Comparison of ENCODE assay signal across 26 cellular contexts in the genomic region with DNA sequence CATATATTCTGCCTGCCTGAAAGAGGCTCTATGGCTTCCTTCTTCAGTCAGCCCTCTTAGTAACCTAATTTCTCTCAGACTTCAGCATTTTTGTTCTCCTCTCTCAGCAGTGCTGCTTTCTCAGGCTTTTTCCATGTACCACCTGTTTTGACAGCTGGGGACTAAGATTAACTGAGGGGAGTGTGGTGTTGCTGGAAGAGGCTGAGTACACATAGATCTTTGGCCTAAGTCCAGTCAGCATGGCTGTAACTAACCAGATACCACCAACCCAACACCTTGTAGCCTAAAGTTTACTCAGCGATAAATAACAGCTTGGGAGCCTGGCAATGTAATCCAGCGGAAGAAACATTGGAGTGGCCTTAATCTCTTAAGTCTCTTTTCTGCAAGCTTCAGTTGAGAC.
"Had no signal": no experiment of that assay in that cellular context is flagged by ENCODE, and none has a peak within 500 bp of the region (broad histone marks: within the 10 kb centered on the region; RNA-seq: fewer than 3 reads in every experiment).

No MANE protein-coding gene starts in this region.

- H3K27me3 ChIP-seq: body of pancreas, cardiac muscle cell, ovary, right atrium auricular region, stomach, testis, uterus had no signal

- H3K4me3 ChIP-seq: body of pancreas, cardiac muscle cell, ovary, psoas muscle, right atrium auricular region, stomach, testis, uterus had no signal

- H3K27ac ChIP-seq: body of pancreas, cardiac muscle cell, ovary, psoas muscle, right atrium auricular region, testis, uterus, VCaP had no signal

- FAIRE-seq: kidney had no signal

- H3K4me1 ChIP-seq: body of pancreas, psoas muscle, right atrium auricular region, testis, uterus had no signal

- ATAC-seq: activated CD4-positive, CD25-positive, alpha-beta regulatory T cell treated with anti-CD3 and anti-CD28 coated beads, Interleukin-2, amount 50 U/mL, for 24 hours; activated naive CD8-positive, alpha-beta T cell treated with anti-CD3 and anti-CD28 coated beads, Interleukin-2, amount 50 U/mL, for 24 hours; activated T-cell treated with anti-CD3 and anti-CD28 coated beads, Interleukin-2, amount 50 U/mL, for 72 hours; body of pancreas; left lobe of liver; natural killer cell; psoas muscle; stimulated activated effector memory CD8-positive, alpha-beta T cell treated with anti-CD3 and anti-CD28 coated beads, Interleukin-12 subunit alpha, Interleukin-12 subunit beta, amount 100 ng/mL, for 72 hours had no signal

- H3K9me3 ChIP-seq: body of pancreas, ovary, psoas muscle, right atrium auricular region, stomach, testis, uterus had no signal

- H3K36me3 ChIP-seq: cardiac muscle cell, ovary, right atrium auricular region, stomach, uterus had no signal

- DNase-seq: activated CD4-positive, alpha-beta memory T cell treated with anti-CD3 and anti-CD28 coated beads, Interleukin-2, amount 10 ng/mL, durations not matched to agents 7 days and 5 days; activated CD4-positive, alpha-beta T cell treated with anti-CD3 and anti-CD28 coated beads, Interleukin-2, amount 10 ng/mL, durations not matched to agents 24 days and 14 days; activated gamma-delta T cell; activated naive CD4-positive, alpha-beta T cell treated with anti-CD3 and anti-CD28 coated beads, Interleukin-2, amount 50 U/mL, for 16 hours; activated naive CD8-positive, alpha-beta T cell treated with anti-CD3 and anti-CD28 coated beads, Interleukin-2, amount 50 U/mL, for 24 hours; activated T-cell treated with anti-CD3 and anti-CD28 coated beads, Interleukin-2, amount 50 U/mL, for 72 hours; dermis blood vessel endothelial cell; effector CD8-positive, alpha-beta T cell; erythroblast; foreskin fibroblast; kidney; natural killer cell; ovary; psoas muscle; stimulated activated CD4-positive, alpha-beta T cell treated with anti-CD3 and anti-CD28 coated beads, Interleukin-1b, Interleukin-23, amount 100 ng/mL, for 48 hours; stomach; testis; trophoblast cell; uterus had no signal
